ENCODE assay signal across 39 cellular contexts in genomic region chrX:120378570-120378969, GRCh38. TPM values are rescaled to one million over a fixed set of nuclear protein-coding genes. Genes with fewer than 3 reads are reported as not detected.
"Had no signal": no experiment of that assay in that cellular context is flagged by ENCODE, and none has a peak within 500 bp of the region (broad histone marks: within the 10 kb centered on the region; RNA-seq: fewer than 3 reads in every experiment).

No MANE protein-coding gene starts in this region.

- ATAC-seq: activated naive CD4-positive, alpha-beta T cell treated with anti-CD3 and anti-CD28 coated beads, Interleukin-2, amount 50 U/mL, for 72 hours; activated naive CD8-positive, alpha-beta T cell treated with anti-CD3 and anti-CD28 coated beads, Interleukin-2, amount 50 U/mL, for 24 hours; activated T-cell treated with anti-CD3 and anti-CD28 coated beads, Interleukin-2, amount 50 U/mL, for 4 hours; activated T-cell treated with anti-CD3 and anti-CD28 coated beads, Interleukin-2, amount 50 U/mL, for 72 hours; activated T-helper 17 cell treated with anti-CD3 and anti-CD28 coated beads, Interleukin-2, amount 50 U/mL, for 72 hours; body of pancreas had no signal

- H3K9me3 ChIP-seq: adrenal gland, ascending aorta, body of pancreas, breast epithelium had no signal

- H3K4me3 ChIP-seq: adrenal gland, ascending aorta, body of pancreas, breast epithelium, cardiac muscle cell had no signal

- H3K27me3 ChIP-seq: ascending aorta, body of pancreas, brain microvascular endothelial cell, cardiac muscle cell had no signal

- H3K36me3 ChIP-seq: adrenal gland, ascending aorta, brain microvascular endothelial cell, breast epithelium, cardiac muscle cell had no signal

- H3K4me1 ChIP-seq: adrenal gland, ascending aorta, body of pancreas, breast epithelium had no signal

- H3K27ac ChIP-seq: adrenal gland, ascending aorta, body of pancreas, brain microvascular endothelial cell, breast epithelium, cardiac muscle cell had no signal

- DNase-seq: activated effector memory CD4-positive, alpha-beta T cell treated with anti-CD3 and anti-CD28 coated beads, Interleukin-2, amount 50 U/mL, for 16 hours; activated effector memory CD4-positive, alpha-beta T cell treated with Interleukin-2 at 50 U/mL for 16 hours; activated gamma-delta T cell; activated gamma-delta T cell treated with Interleukin-2 at 50 U/mL for 16 hours; activated naive CD4-positive, alpha-beta T cell; activated naive CD4-positive, alpha-beta T cell treated with anti-CD3 and anti-CD28 coated beads for 36 hours; activated naive CD4-positive, alpha-beta T cell treated with anti-CD3 and anti-CD28 coated beads, Interleukin-2, amount 10 ng/mL, durations not matched to agents 7 days and 5 days; activated naive CD4-positive, alpha-beta T cell treated with anti-CD3 and anti-CD28 coated beads, Interleukin-2, amount 50 U/mL, for 16 hours; activated naive CD4-positive, alpha-beta T cell treated with Interleukin-2 at 50 U/mL for 16 hours; activated naive CD8-positive, alpha-beta T cell treated with anti-CD3 and anti-CD28 coated beads for 36 hours; activated naive CD8-positive, alpha-beta T cell treated with anti-CD3 and anti-CD28 coated beads, Interleukin-2, amount 10 ng/mL, durations not matched to agents 7 days and 5 days; activated naive CD8-positive, alpha-beta T cell treated with anti-CD3 and anti-CD28 coated beads, Interleukin-2, amount 50 U/mL, for 24 hours; activated T-cell treated with anti-CD3 and anti-CD28 coated beads, Interleukin-2, amount 50 U/mL, for 1 hour; activated T-cell treated with anti-CD3 and anti-CD28 coated beads, Interleukin-2, amount 50 U/mL, for 24 hours; activated T-cell treated with anti-CD3 and anti-CD28 coated beads, Interleukin-2, amount 50 U/mL, for 4 hours; activated T-cell treated with anti-CD3 and anti-CD28 coated beads, Interleukin-2, amount 50 U/mL, for 48 hours; activated T-cell treated with anti-CD3 and anti-CD28 coated beads, Interleukin-2, amount 50 U/mL, for 72 hours; adrenal gland; amniotic stem cell; amygdala; anterior cingulate cortex; aorta; body of pancreas; brain microvascular endothelial cell; caudate nucleus; central memory CD4-positive, alpha-beta T cell; cerebellar nuclear complex had no signal

RNA-seq across cellular contexts. Expression of gene ATP1B4, which starts 16.7 kb away (rescaled TPM):
- total RNA-seq: activated naive CD4-positive, alpha-beta T cell treated with anti-CD3 and anti-CD28 coated beads for 36 hours; activated naive CD4-positive, alpha-beta T cell treated with anti-CD3 and anti-CD28 coated beads, Interleukin-2, amount 50 U/mL, for 72 hours; activated naive CD8-positive, alpha-beta T cell treated with anti-CD3 and anti-CD28 coated beads for 36 hours; activated naive CD8-positive, alpha-beta T cell treated with anti-CD3 and anti-CD28 coated beads, Interleukin-2, amount 10 ng/mL, durations not matched to agents 7 days and 5 days; activated T-cell treated with anti-CD3 and anti-CD28 coated beads, Interleukin-2, amount 50 U/mL, for 72 hours; activated T-helper 1 cell treated with anti-CD3 and anti-CD28 coated beads, Interleukin-12 subunit alpha, Interleukin-12 subunit beta, Interleukin-2, Interleukin-4 antibody, amounts not matched to agents 30 ng/mL and 10 ng/mL and 1 ng/mL, durations not matched to agents 14 hours and 24 hours and 36 hours; activated T-helper 17 cell treated with anti-CD3 and anti-CD28 coated beads, Interleukin-2, amount 50 U/mL, for 72 hours; activated T-helper 2 cell treated with anti-CD3 and anti-CD28 coated beads, Interferon-gamma antibody, Interleukin-2, Interleukin-4, amounts not matched to agents 10 μg/mL and 5 μg/mL and 100 μg/mL, durations not matched to agents 14 hours and 24 hours and 36 hours; adrenal gland; aorta; ascending aorta; astrocyte; body of pancreas; breast epithelium; bronchial epithelial cell; cerebellum; chondrocyte had no signal
- polyA plus RNA-seq: adipose tissue, adrenal gland, aorta had no signal
